In genomic region chr4:87321888-87322287, GRCh38 we compare ENCODE assay signal across 19 cellular contexts. TPM values are rescaled to one million over a fixed set of nuclear protein-coding genes. Genes with fewer than 3 reads are reported as not detected.
DNase-seq lines count a peak whose midpoint lies in the region; ATAC-seq, FAIRE-seq and TF ChIP-seq lines count a peak whose summit lies in the region.
"Had no signal": no experiment of that assay in that cellular context is flagged by ENCODE, and none has a peak within 500 bp of the region (broad histone marks: within the 10 kb centered on the region; RNA-seq: fewer than 3 reads in every experiment).

No MANE protein-coding gene starts in this region.

- peaks cover 0 to 10% (median 3%) of the 10 kb centered on the region in 4 donors for H3K4me1 ChIP-seq in liver (ENCODE audit: control insufficient read depth in 4 of 4, insufficient read depth in 4 of 4, low read length in 3 of 4)
- no peaks in the 10 kb centered on the region for H3K4me1 ChIP-seq in HepG2 (ENCODE audit: insufficient read depth, low read length)
- no peaks in the 10 kb centered on the region for H3K4me1 ChIP-seq in hepatocyte (ENCODE audit: insufficient read depth)
- H3K4me1 ChIP-seq: BLaER1, Caco-2, HAP-1 had no signal

- DNase-seq in HepG2 (ENCODE audit: low spot score) (no peak), SK-N-MC (ENCODE audit: low read depth, low spot score) (no peak), hepatocyte (ENCODE audit: low spot score) (no peak), H54 (ENCODE audit: insufficient read length, low spot score) (no peak)
- no peak for DNase-seq in stimulated activated CD8-positive, alpha-beta memory T cell treated with anti-CD3 and anti-CD28 coated beads, Interleukin-4, amount 100 ng/mL, for 48 hours
- DNase-seq: Caco-2; CD8-positive, alpha-beta memory T cell; GOT3; HFFc6 had no signal

- H3K9me3 ChIP-seq in liver (ENCODE audit: control insufficient read depth in 4 of 4, low read length in 3 of 4) (no peaks in the 10 kb centered on the region), HepG2 (ENCODE audit: low read length) (no peaks in the 10 kb centered on the region), SK-N-MC (ENCODE audit: low read depth, low read length) (no peaks in the 10 kb centered on the region), hepatocyte (ENCODE audit: low read depth) (no peaks in the 10 kb centered on the region)
- H3K9me3 ChIP-seq: BLaER1, Caco-2, HAP-1 had no signal

- CTCF ChIA-PET in HepG2 (lab: Yijun Ruan, JAX; ENCODE audit: low intra/inter-chr PET ratio, low total read pairs): no interaction called here

- H3K4me3 ChIP-seq in liver (ENCODE audit: low read depth in 1 of 3, low read length in 3 of 3) (peak overlapping the region; percentile 28 to 82 (median 35)), HepG2 (replicated peaks in 1 of 3; ENCODE audit: insufficient read depth in 1 of 3, low read depth in 2 of 3, low read length in 3 of 3) (no peak overlapping the region), SK-N-MC (no peak overlapping the region), hepatocyte (no peak overlapping the region)
- H3K4me3 ChIP-seq: BLaER1, GM12878, HAP-1 had no signal

- intact Hi-C loops in HepG2 (cut with micrococcal nuclease; ENCODE audit: unreplicated experiment): no loop called here

- WGBS in liver: 33% methylated on average over 5 of the region's 5 CpGs
- WGBS in HepG2 (ENCODE audit: low lambda C conversion rate): 50% methylated on average over 5 of the region's 5 CpGs
- WGBS in hepatocyte (ENCODE audit: low lambda C conversion rate, missing lambda C conversion rate): 48% methylated on average over 5 of the region's 5 CpGs

- no peak for TF ChIP-seq RAD21 in liver (IDR thresholded peaks at IDR 0.05)
- TF ChIP-seq RAD21 in HepG2 (CRISPR knock-in tag; IDR thresholded peaks at IDR 0.05): no peak

- no peak for FAIRE-seq in HepG2 (lab: Jason Lieb, UNC)
- no peak for FAIRE-seq in H54 (lab: Jason Lieb, UNC)
- FAIRE-seq: GM12878, GM18507 had no signal

- no TSS peak for BruUV-seq in HepG2 (replicated peaks; lab: Mats Ljungman, UMichigan)

- no peak for ATAC-seq in HepG2
- ATAC-seq in GM21529 (IDR thresholded peaks at IDR 0.05; ENCODE audit: unreplicated experiment): no peak
- no peak for ATAC-seq in HG02623 (IDR thresholded peaks at IDR 0.05; ENCODE audit: unreplicated experiment)
- ATAC-seq: GM12878 had no signal

- H2AFZ ChIP-seq in HepG2 (ENCODE audit: low read length): no peak overlapping the region
- no peak overlapping the region for H2AFZ ChIP-seq in hepatocyte

- H3K9me2 ChIP-seq in hepatocyte (replicated peaks; ENCODE audit: insufficient read depth): no peaks in the 10 kb centered on the region

- peak overlapping the region; percentile 92 to 93 for H3K27ac ChIP-seq in liver (ENCODE audit: low read depth in 1 of 2, low read length in 2 of 2)
- no peak overlapping the region for H3K27ac ChIP-seq in HepG2 (ENCODE audit: extremely low read length, insufficient read depth, low read length)
- H3K27ac ChIP-seq in SK-N-MC: 0 out of 2 replicates have a peak overlapping the region, but pooled peaks have one; percentile 21
- peak overlapping the region; percentile 33 for H3K27ac ChIP-seq in hepatocyte
- H3K27ac ChIP-seq: 22Rv1, BLaER1 had no signal

- H3K9ac ChIP-seq in liver (ENCODE audit: low read depth in 1 of 2, low read length in 2 of 2) (peak overlapping the region; percentile 87 to 100), HepG2 (ENCODE audit: insufficient read depth, low read depth, low read length) (no peak overlapping the region), SK-N-MC (ENCODE audit: insufficient read length) (peak overlapping the region; percentile 42)
- H3K9ac ChIP-seq: BLaER1 had no signal

- TF ChIP-seq EP300 in HepG2 (IDR thresholded peaks at IDR 0.05; ENCODE audit: low read depth in 2 of 2, low read length in 2 of 2) (no peak), HepG2 (CRISPR knock-in tag; IDR thresholded peaks at IDR 0.05; ENCODE audit: borderline replicate concordance) (no peak)

- no peak for TF ChIP-seq POLR2A in HepG2 (IDR thresholded peaks at IDR 0.05; ENCODE audit: insufficient read depth in 1 of 2, low read depth in 2 of 2, low read length in 2 of 2)
- no peak for TF ChIP-seq POLR2A in H54 (IDR thresholded peaks at IDR 0.05; ENCODE audit: low read depth, low read length)

- H4K20me1 ChIP-seq in HepG2 (ENCODE audit: insufficient read depth, low read length): no peaks in the 10 kb centered on the region
- H4K20me1 ChIP-seq in hepatocyte (ENCODE audit: insufficient read depth, poor library complexity, severe bottlenecking): no peaks in the 10 kb centered on the region
- H4K20me1 ChIP-seq: BLaER1 had no signal

- H3K27me3 ChIP-seq in liver (ENCODE audit: control insufficient read depth in 4 of 4, insufficient read depth in 4 of 4, low read length in 3 of 4): no peaks in the 10 kb centered on the region
- no peaks in the 10 kb centered on the region; a peak in 1 of 5 replicates for H3K27me3 ChIP-seq in HepG2 (ENCODE audit: control insufficient read depth in 1 of 2, insufficient read depth in 2 of 2, low read length in 2 of 2)
- H3K27me3 ChIP-seq in hepatocyte: no peaks in the 10 kb centered on the region
- H3K27me3 ChIP-seq: BLaER1 had no signal

- no peaks in the 10 kb centered on the region for H3K79me2 ChIP-seq in HepG2 (ENCODE audit: insufficient read depth, low read length)
- H3K79me2 ChIP-seq in hepatocyte: no peaks in the 10 kb centered on the region

- no peak overlapping the region for H3K4me2 ChIP-seq in HepG2 (ENCODE audit: low read depth, low read length)
- H3K4me2 ChIP-seq in hepatocyte: peak overlapping the region; percentile 24
- H3K4me2 ChIP-seq: BLaER1 had no signal

- TF ChIP-seq CTCF in liver (IDR thresholded peaks at IDR 0.05; ENCODE audit: low read depth, low read length, missing input control): no peak
- TF ChIP-seq CTCF in HepG2 (CRISPR knock-in tag; IDR thresholded peaks at IDR 0.05): no peak
- TF ChIP-seq CTCF in hepatocyte (IDR thresholded peaks at IDR 0.05; ENCODE audit: poor library complexity): no peak

- H3K36me3 ChIP-seq in liver (ENCODE audit: control insufficient read depth in 4 of 4, insufficient read depth in 3 of 4, low read depth in 1 of 4, low read length in 3 of 4) (peaks cover 0 to 3% (median 0%) of the 10 kb centered on the region in 4 donors), HepG2 (replicated peaks in 1 of 2; ENCODE audit: control insufficient read depth in 1 of 2, insufficient read depth in 2 of 2, low read length in 2 of 2) (no peaks in the 10 kb centered on the region), SK-N-MC (ENCODE audit: insufficient read depth, low read length) (no peaks in the 10 kb centered on the region), hepatocyte (replicated peaks; ENCODE audit: insufficient read depth, low read depth) (no peaks in the 10 kb centered on the region)
- H3K36me3 ChIP-seq: BLaER1, HAP-1 had no signal

- in situ Hi-C loops in HepG2 (cut with HindIII; ENCODE audit: extremely low pct_ligation_motif_present, low pct_unique_long_range_greater_than_20kb): no loop called here

- POLR2A ChIA-PET in HepG2 (lab: Yijun Ruan, JAX): no interaction called here

TF ChIP-seq in liver, 16 proteins besides CTCF, POLR2A, EP300 and RAD21 (continues in another document):
- TF ChIP-seq GABPA (IDR thresholded peaks at IDR 0.05 in 1 of 2, conservative IDR thresholded peaks at IDR 0.05 in 1 of 2) (no peak), NR2F2 (IDR thresholded peaks at IDR 0.05) (no peak), FOXA1 (IDR thresholded peaks at IDR 0.05) (no peak), HNF4A (conservative IDR thresholded peaks at IDR 0.05) (no peak)

TF ChIP-seq in HepG2, 621 proteins besides CTCF, POLR2A, EP300 and RAD21:
- TF ChIP-seq FOXK2 (IDR thresholded peaks at IDR 0.05) (no peak), ZNF703 (CRISPR knock-in tag; IDR thresholded peaks at IDR 0.05; ENCODE audit: borderline replicate concordance) (no peak), KMT2B (CRISPR knock-in tag; IDR thresholded peaks at IDR 0.05) (no peak), RFX1 (IDR thresholded peaks at IDR 0.05) (no peak), HOXA7 (CRISPR knock-in tag; IDR thresholded peaks at IDR 0.05) (no peak), IRX3 (CRISPR knock-in tag; IDR thresholded peaks at IDR 0.05; ENCODE audit: borderline replicate concordance, low read depth) (no peak), HNRNPUL1 (IDR thresholded peaks at IDR 0.05; ENCODE audit: low read depth, low read length) (no peak)

RNA-seq across cellular contexts. Expression of gene HSD17B13, which starts 0.8 kb away (rescaled TPM):
- total RNA-seq in liver (10 to 100 TPM in 1 of 2 donors, under 1 TPM in 1; 0.09 to 20.3 TPM), HepG2 (2016; rRNA removed; fragmentation: Illumina TruSeq; extraction: Trizol) (0.04 TPM in 1 of 2 replicates, not detected in the other), hepatocyte (0.52 and 1.00 TPM in 2 replicates)
- polyA plus RNA-seq in liver (10 to 100 TPM; 25.3 to 61.7 TPM), HepG2 (2011; rRNA removed) (0.15 and 0.27 TPM in 2 replicates), hepatocyte (0.30 and 0.81 TPM in 2 replicates)
- not detected in 2 replicates for total RNA-seq in HepG2 (2016; cell fraction: cytosol; rRNA removed; fragmentation: Illumina TruSeq; extraction: Trizol; ENCODE audit: low read depth)
- total RNA-seq in HepG2 (2016; cell fraction: insoluble cytoplasmic fraction; rRNA removed; fragmentation: Illumina TruSeq; extraction: Trizol): 0.07 and 0.11 TPM in 2 replicates
- total RNA-seq in HepG2 (2016; cell fraction: membrane; rRNA removed; fragmentation: Illumina TruSeq; extraction: Trizol): not detected in 2 replicates
- total RNA-seq in HepG2 (2016; cell fraction: nucleus; rRNA removed; fragmentation: Illumina TruSeq; extraction: Trizol): 0.16 and 0.34 TPM in 2 replicates
- 0.13 TPM in 2 replicates for polyA plus RNA-seq in HepG2 (2011; cell fraction: cytosol; rRNA removed)
- 0.32 and 0.40 TPM in 2 replicates for polyA plus RNA-seq in HepG2 (2011; cell fraction: nucleus; rRNA removed)
- polyA plus RNA-seq in HepG2 (2012): 0.59 and 1.4 TPM in 2 replicates
- polyA plus RNA-seq in HepG2 (2016; cell fraction: cytosol; fragmentation: Illumina TruSeq; extraction: Trizol; ENCODE audit: low read depth): 0.06 TPM in 1 of 2 replicates, not detected in the other
- not detected in 2 replicates for polyA plus RNA-seq in HepG2 (2016; cell fraction: insoluble cytoplasmic fraction; fragmentation: Illumina TruSeq; extraction: Trizol; ENCODE audit: low read depth)
- not detected in 2 replicates for polyA plus RNA-seq in HepG2 (2016; cell fraction: membrane; fragmentation: Illumina TruSeq; extraction: Trizol; ENCODE audit: low read depth)
- 0.53 and 0.68 TPM in 2 replicates for polyA plus RNA-seq in HepG2 (2016; cell fraction: nucleus; fragmentation: Illumina TruSeq; extraction: Trizol; ENCODE audit: insufficient read depth, low read depth)
- polyA minus RNA-seq in HepG2 (2011; rRNA and poly(A)+ RNA removed; ENCODE audit: low replicate concordance): 0.07 TPM in 1 of 2 replicates, not detected in the other
- not detected in 2 replicates for polyA minus RNA-seq in HepG2 (2011; cell fraction: cytosol; rRNA and poly(A)+ RNA removed)
- 0.37 and 0.52 TPM in 2 replicates for polyA minus RNA-seq in HepG2 (2011; cell fraction: nucleus; rRNA and poly(A)+ RNA removed)
- total RNA-seq: A673, G401, HFFc6 had no signal
- polyA plus RNA-seq: CD8-positive, alpha-beta memory T cell had no signal

Comparison
In these comparisons a context has a peak if more than half of its experiments do, and no peak if none do; other contexts are left out.
1. H3K4me3 ChIP-seq: peak in liver (3 of 3); none in HepG2 (0 of 3), SK-N-MC (single experiment) and hepatocyte (single experiment).